Comparison of ENCODE assay signal across 9 cellular contexts in the genomic region with DNA sequence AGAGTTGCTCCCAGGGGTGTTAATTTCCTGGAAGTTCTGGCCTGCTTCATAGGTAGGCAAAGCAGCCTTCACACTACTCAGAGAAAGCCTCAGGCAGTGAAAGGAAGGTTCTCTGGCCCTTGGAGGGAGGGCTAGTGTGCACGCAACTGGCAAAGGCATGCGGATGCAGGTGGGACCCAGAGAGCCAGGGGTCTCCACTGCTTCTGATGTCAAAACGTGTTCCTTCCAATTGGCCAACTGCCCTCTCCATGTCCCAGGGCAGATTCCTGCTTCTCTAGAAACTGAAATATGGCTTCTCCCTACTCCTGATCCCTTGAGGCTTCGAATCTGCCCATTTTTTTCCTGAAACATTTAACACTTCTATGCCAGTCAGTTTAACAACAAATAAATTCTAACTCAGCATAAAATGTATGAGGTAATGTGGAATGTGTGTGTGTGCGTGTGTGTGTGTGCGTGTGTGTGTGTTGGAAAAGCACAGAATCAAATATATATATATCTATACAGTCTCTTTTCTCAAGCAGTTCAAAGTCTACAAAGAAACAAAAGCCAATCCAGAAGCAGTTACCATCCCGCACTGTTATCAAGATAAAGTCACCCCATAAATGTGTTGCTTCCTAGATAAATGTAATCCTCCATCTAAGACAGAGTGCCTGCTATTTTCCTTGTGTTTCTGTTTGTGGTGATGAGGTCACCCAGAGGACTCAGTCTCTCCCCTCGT.
DNase-seq lines count a peak whose midpoint lies in the region; ATAC-seq and TF ChIP-seq lines count a peak whose summit lies in the region.
"Had no signal": no experiment of that assay in that cellular context is flagged by ENCODE, and none has a peak within 500 bp of the region (broad histone marks: within the 10 kb centered on the region; RNA-seq: fewer than 3 reads in every experiment).

No MANE protein-coding gene starts in this region.

- DNase-seq in Daoy (ENCODE audit: low read depth) (peak; percentile 83), NCI-H2227 treated with DMSO at 0.1 percent for 48 hours (lab: John Stamatoyannopoulos, UW) (peak; percentile 48), erythroblast (lab: John Stamatoyannopoulos, UW) (peak; percentile 58 to 84), non-pigmented ciliary epithelial cell (ENCODE audit: low read depth) (peak; percentile 64)
- DNase-seq in stimulated activated CD4-positive, alpha-beta T cell treated with anti-CD3 and anti-CD28 coated beads, Interleukin-4, amount 100 ng/mL, for 1 hour = no peak
- DNase-seq: central memory CD4-positive, alpha-beta T cell had no signal

- TF ChIP-seq POLR2A in erythroblast (IDR thresholded peaks at IDR 0.05; ENCODE audit: low read length) = no peak

- ATAC-seq in HG02678 (IDR thresholded peaks at IDR 0.05; ENCODE audit: unreplicated experiment) (no peak), HG02798 (IDR thresholded peaks at IDR 0.05; ENCODE audit: poor library complexity, unreplicated experiment) (no peak), GM21717 (IDR thresholded peaks at IDR 0.05; ENCODE audit: unreplicated experiment) (no peak)
